13 cellular contexts compared by ENCODE assay signal in the genomic region with DNA sequence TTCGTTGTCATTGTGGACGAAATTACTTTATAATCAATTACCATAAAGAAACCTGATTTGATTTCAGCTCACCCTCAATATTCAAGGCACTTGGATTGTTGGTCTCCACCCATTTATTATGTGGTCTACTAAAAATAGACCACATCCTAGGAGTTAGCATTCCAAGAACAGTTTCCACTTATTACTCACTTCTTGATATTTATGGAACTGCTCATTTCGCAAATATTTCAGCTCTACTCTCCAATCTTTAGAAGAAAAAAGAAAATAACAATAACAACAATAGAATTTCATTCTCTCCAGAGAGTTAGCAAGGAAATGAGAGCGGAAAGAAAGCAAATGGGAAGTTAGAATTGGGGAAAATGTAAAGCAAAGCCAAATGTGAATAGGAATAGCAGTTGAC. TPM values are rescaled to one million over a fixed set of nuclear protein-coding genes. Genes with fewer than 3 reads are reported as not detected.
A peak's percentile ranks its signal among the peaks of the same experiment; 100 is the strongest.
DNase-seq lines count a peak whose midpoint lies in the region; ATAC-seq and TF ChIP-seq lines count a peak whose summit lies in the region.
"Had no signal": no experiment of that assay in that cellular context is flagged by ENCODE, and none has a peak within 500 bp of the region (broad histone marks: within the 10 kb centered on the region; RNA-seq: fewer than 3 reads in every experiment).

No MANE protein-coding gene starts in this region.

- H4K20me1 ChIP-seq in OCI-LY7 (ENCODE audit: insufficient read depth, low read length) (no peaks in the 10 kb centered on the region), MM.1S (ENCODE audit: insufficient read depth, low read length) (no peaks in the 10 kb centered on the region)

- peaks cover 3% of the 10 kb centered on the region for H3K79me1 ChIP-seq in mesenchymal stem cell (replicated peaks; ENCODE audit: low read length, poor library complexity, severe bottlenecking)

- intact Hi-C loops in OCI-LY7 (cut with micrococcal nuclease; ENCODE audit: unreplicated experiment): loop anchor here (10.0 kb wide), 1 partner anchor 108 kb away; no protein-coding TSS in a partner anchor

- H3K4me2 ChIP-seq in mesenchymal stem cell (ENCODE audit: low read length, poor library complexity, severe bottlenecking) (no peak overlapping the region), OCI-LY7 (ENCODE audit: low read length) (no peak overlapping the region), MM.1S (ENCODE audit: low read depth, low read length) (no peak overlapping the region)

- no peak overlapping the region for H3K23ac ChIP-seq in mesenchymal stem cell (ENCODE audit: low read length in 2 of 2)

- H3K27ac ChIP-seq in AG04450 (ENCODE audit: low read depth, low read length) (no peak overlapping the region), caudate nucleus (ENCODE audit: low read depth, low read length) (peak overlapping the region; percentile 64), mesenchymal stem cell (ENCODE audit: low read length, poor library complexity, severe bottlenecking) (peak overlapping the region; percentile 74), OCI-LY7 (ENCODE audit: low read depth, low read length, poor library complexity, severe bottlenecking) (no peak overlapping the region), MM.1S (ENCODE audit: low read length) (no peak overlapping the region)
- H3K27ac ChIP-seq: stomach had no signal

- H3K27me3 ChIP-seq in AG04450 (ENCODE audit: control insufficient read depth, insufficient read depth, low read length): no peaks in the 10 kb centered on the region
- no peaks in the 10 kb centered on the region for H3K27me3 ChIP-seq in mesenchymal stem cell (ENCODE audit: control insufficient read depth in 1 of 2, insufficient read depth in 1 of 2, low read length in 2 of 2)
- H3K27me3 ChIP-seq in MM.1S (replicated peaks; ENCODE audit: insufficient read depth, low read length): no peaks in the 10 kb centered on the region
- H3K27me3 ChIP-seq: stomach had no signal

- H2AK5ac ChIP-seq in mesenchymal stem cell (ENCODE audit: low read length, severe bottlenecking): no peak overlapping the region

- ATAC-seq in stimulated activated naive CD8-positive, alpha-beta T cell treated with anti-CD3 and anti-CD28 coated beads, Interleukin-15, amount 100 ng/mL, for 72 hours: no peak
- no peak for ATAC-seq in HG02852 (IDR thresholded peaks at IDR 0.05; ENCODE audit: unreplicated experiment)
- ATAC-seq: effector memory CD8-positive, alpha-beta T cell had no signal

- no peak overlapping the region for H4K91ac ChIP-seq in mesenchymal stem cell (ENCODE audit: low read length)

- no peak overlapping the region for H4K8ac ChIP-seq in mesenchymal stem cell (ENCODE audit: low read length)

- no peak overlapping the region for H2BK12ac ChIP-seq in mesenchymal stem cell (ENCODE audit: low read length in 2 of 2)

- POLR2A ChIA-PET in AG04450 (lab: Yijun Ruan, JAX): interaction anchor here (1.6 kb wide), 1 partner anchor 16 kb away, joined by 3 read pairs; no protein-coding TSS in a partner anchor
- POLR2A ChIA-PET in OCI-LY7 (lab: Charles Lee): interaction anchor here (0.6 to 0.8 kb wide), 3 partner anchors 22 to 410 kb away, joined by 3 to 4 read pairs (median 3); no protein-coding TSS in a partner anchor

- H3K4me1 Mint-ChIP-seq in stimulated activated naive CD8-positive, alpha-beta T cell treated with anti-CD3 and anti-CD28 coated beads, Interleukin-15, amount 100 ng/mL, for 72 hours: peaks cover 6% of the 10 kb centered on the region

- H3K4me1 ChIP-seq in mesenchymal stem cell (ENCODE audit: control insufficient read depth, insufficient read depth, low read depth, low read length) (peaks cover 3% of the 10 kb centered on the region), OCI-LY7 (ENCODE audit: insufficient read depth, low read length, poor library complexity, severe bottlenecking) (no peaks in the 10 kb centered on the region), MM.1S (ENCODE audit: low read length) (no peaks in the 10 kb centered on the region)

- no peak overlapping the region for H3K4me3 Mint-ChIP-seq in stimulated activated naive CD8-positive, alpha-beta T cell treated with anti-CD3 and anti-CD28 coated beads, Interleukin-15, amount 100 ng/mL, for 72 hours
- H3K4me3 Mint-ChIP-seq: activated T-helper 1 cell treated with anti-CD3 and anti-CD28 coated beads, Interleukin-12 subunit alpha, Interleukin-12 subunit beta, Interleukin-2, Interleukin-4 antibody, amounts not matched to agents 30 ng/mL and 10 ng/mL and 1 ng/mL, durations not matched to agents 14 hours and 24 hours and 36 hours; CD4-positive, CD25-positive, alpha-beta regulatory T cell; effector memory CD8-positive, alpha-beta T cell had no signal

- WGBS in mesenchymal stem cell: 27% methylated on average over 3 of the region's 4 CpGs

- BruUV-seq in OCI-LY7 (replicated peaks; lab: Mats Ljungman, UMichigan): no TSS peak

- no peak overlapping the region for H2BK120ac ChIP-seq in mesenchymal stem cell (ENCODE audit: low read depth, low read length)

- peaks cover 0 to 8% of the 10 kb centered on the region in 2 donors for H3K9me3 Mint-ChIP-seq in stimulated activated naive CD8-positive, alpha-beta T cell treated with anti-CD3 and anti-CD28 coated beads, Interleukin-15, amount 100 ng/mL, for 72 hours
- H3K9me3 Mint-ChIP-seq: activated T-helper 1 cell treated with anti-CD3 and anti-CD28 coated beads, Interleukin-12 subunit alpha, Interleukin-12 subunit beta, Interleukin-2, Interleukin-4 antibody, amounts not matched to agents 30 ng/mL and 10 ng/mL and 1 ng/mL, durations not matched to agents 14 hours and 24 hours and 36 hours; effector memory CD8-positive, alpha-beta T cell had no signal

- H2AFZ ChIP-seq in mesenchymal stem cell (ENCODE audit: low read depth, low read length) (no peak overlapping the region), OCI-LY7 (ENCODE audit: low read length) (no peak overlapping the region), MM.1S (ENCODE audit: low read length) (no peak overlapping the region)

- DNase-seq in AG04450 (ENCODE audit: low read depth, low spot score) (peak; percentile 50), LoVo (ENCODE audit: low spot score) (peak; percentile 63), caudate nucleus (lab: John Stamatoyannopoulos, UW) (no peak), mesenchymal stem cell (peak; percentile 79), OCI-LY7 (ENCODE audit: low spot score) (no peak), MM.1S (no peak)
- DNase-seq in stimulated activated naive CD8-positive, alpha-beta T cell treated with anti-CD3 and anti-CD28 coated beads, Interleukin-15, amount 100 ng/mL, for 72 hours: no peak
- DNase-seq: CD4-positive, CD25-positive, alpha-beta regulatory T cell; effector memory CD8-positive, alpha-beta T cell; MV-4-11; stomach had no signal

- H3K9me2 ChIP-seq in OCI-LY7 (ENCODE audit: insufficient read depth, low read length): no peaks in the 10 kb centered on the region
- H3K9me2 ChIP-seq in MM.1S (replicated peaks; ENCODE audit: insufficient read depth, low read length): no peaks in the 10 kb centered on the region

- H3K9ac ChIP-seq in mesenchymal stem cell (ENCODE audit: low read length): peak overlapping the region; percentile 62
- no peak overlapping the region for H3K9ac ChIP-seq in MM.1S (ENCODE audit: low read length)

- H3K36me3 ChIP-seq in mesenchymal stem cell (ENCODE audit: control insufficient read depth in 1 of 2, insufficient read depth in 2 of 2, low read depth in 1 of 2, low read length in 2 of 2): no peaks in the 10 kb centered on the region
- no peaks in the 10 kb centered on the region for H3K36me3 ChIP-seq in OCI-LY7 (ENCODE audit: insufficient read depth, low read length)
- no peaks in the 10 kb centered on the region for H3K36me3 ChIP-seq in MM.1S (replicated peaks; ENCODE audit: insufficient read depth, low read length)
- H3K36me3 ChIP-seq: stomach had no signal

- peaks cover 2% of the 10 kb centered on the region for H3K9me3 ChIP-seq in AG04450 (ENCODE audit: control insufficient read depth, insufficient read depth, low read length)
- no peaks in the 10 kb centered on the region for H3K9me3 ChIP-seq in mesenchymal stem cell (ENCODE audit: control insufficient read depth, low read length)
- no peaks in the 10 kb centered on the region for H3K9me3 ChIP-seq in OCI-LY7 (ENCODE audit: low read length)
- no peaks in the 10 kb centered on the region for H3K9me3 ChIP-seq in MM.1S (replicated peaks; ENCODE audit: insufficient read depth, low read length)
- H3K9me3 ChIP-seq: stomach had no signal

- H3K18ac ChIP-seq in mesenchymal stem cell (ENCODE audit: low read depth in 1 of 2, low read length in 2 of 2): no peak overlapping the region

- no peak overlapping the region for H3K4ac ChIP-seq in mesenchymal stem cell (ENCODE audit: low read depth in 1 of 2, low read length in 2 of 2)

- H2BK15ac ChIP-seq in mesenchymal stem cell (ENCODE audit: low read depth, poor library complexity, severe bottlenecking): no peak overlapping the region

- no peaks in the 10 kb centered on the region for H3F3A ChIP-seq in MM.1S (ENCODE audit: insufficient read depth, low read length)

- CTCF ChIA-PET in AG04450 (lab: Charles Lee): interaction anchor here (0.7 to 8.6 kb wide), 7 partner anchors 17 to 307 kb away, joined by 3 to 232 read pairs (median 12); no protein-coding TSS in a partner anchor
- CTCF ChIA-PET in OCI-LY7 (lab: Charles Lee; ENCODE audit: unreplicated experiment): no interaction called here

- no peaks in the 10 kb centered on the region for H3K79me2 ChIP-seq in OCI-LY7 (ENCODE audit: insufficient read depth, low read depth, low read length)
- no peaks in the 10 kb centered on the region for H3K79me2 ChIP-seq in MM.1S (ENCODE audit: low read length)

- no peak for TF ChIP-seq CTCF in AG04450 (IDR thresholded peaks at IDR 0.05; ENCODE audit: low read depth, low read length)
- TF ChIP-seq CTCF in OCI-LY7 (conservative IDR thresholded peaks at IDR 0.05; ENCODE audit: low read length): no peak
- TF ChIP-seq CTCF in MM.1S (IDR thresholded peaks at IDR 0.05; ENCODE audit: low read length): no peak

- H3K4me3 ChIP-seq in AG04450 (ENCODE audit: low read depth, low read length): no peak overlapping the region
- H3K4me3 ChIP-seq in mesenchymal stem cell (ENCODE audit: insufficient read depth in 1 of 2, low read depth in 1 of 2, low read length in 2 of 2): peak overlapping the region in 1 of 2 experiments; percentile 36
- no peak overlapping the region for H3K4me3 ChIP-seq in OCI-LY7 (ENCODE audit: low read depth, low read length, poor library complexity, severe bottlenecking)
- no peak overlapping the region for H3K4me3 ChIP-seq in MM.1S (ENCODE audit: low read length)
- H3K4me3 ChIP-seq: stomach had no signal

- no peak overlapping the region for H3K27ac Mint-ChIP-seq in stimulated activated naive CD8-positive, alpha-beta T cell treated with anti-CD3 and anti-CD28 coated beads, Interleukin-15, amount 100 ng/mL, for 72 hours
- H3K27ac Mint-ChIP-seq: activated T-helper 1 cell treated with anti-CD3 and anti-CD28 coated beads, Interleukin-12 subunit alpha, Interleukin-12 subunit beta, Interleukin-2, Interleukin-4 antibody, amounts not matched to agents 30 ng/mL and 10 ng/mL and 1 ng/mL, durations not matched to agents 14 hours and 24 hours and 36 hours; CD4-positive, CD25-positive, alpha-beta regulatory T cell; effector memory CD8-positive, alpha-beta T cell had no signal

- H3K14ac ChIP-seq in mesenchymal stem cell (ENCODE audit: low read length in 2 of 2): no peak overlapping the region

- H2BK5ac ChIP-seq in mesenchymal stem cell (ENCODE audit: low read depth, low read length, poor library complexity, severe bottlenecking): no peak overlapping the region

- H3K27me3 Mint-ChIP-seq in stimulated activated naive CD8-positive, alpha-beta T cell treated with anti-CD3 and anti-CD28 coated beads, Interleukin-15, amount 100 ng/mL, for 72 hours: peaks cover 20% of the 10 kb centered on the region

RNA-seq across cellular contexts. Expression of a gene that starts 26.2 kb away (rescaled TPM):
- polyA plus RNA-seq in AG04450 (2011; rRNA removed): 171 and 242 TPM in 2 replicates
- polyA minus RNA-seq in AG04450 (2011; rRNA and poly(A)+ RNA removed): 101 and 219 TPM in 2 replicates
- polyA plus RNA-seq in mesenchymal stem cell (2013, experiment 1 of 2): 68.6 TPM
- polyA plus RNA-seq in mesenchymal stem cell (2013, experiment 2 of 2): 75.4 TPM
- total RNA-seq in OCI-LY7 (2014; rRNA removed; shearing (Covaris generic)): 37.3 and 40.5 TPM in 2 replicates
- total RNA-seq in OCI-LY7 (2022): 121 and 141 TPM in 2 replicates

Comparison
In these comparisons a context has a peak if more than half of its experiments do, and no peak if none do; other contexts are left out.
1. DNase-seq: peak in AG04450 (single experiment), LoVo (single experiment) and mesenchymal stem cell (single experiment); none in caudate nucleus (0 of 61), OCI-LY7 (single experiment), MM.1S (single experiment) and stimulated activated naive CD8-positive, alpha-beta T cell treated with anti-CD3 and anti-CD28 coated beads, Interleukin-15, amount 100 ng/mL, for 72 hours (0 of 2).
2. H3K27ac ChIP-seq: peak in caudate nucleus (single experiment) and mesenchymal stem cell (single experiment); none in AG04450 (single experiment), OCI-LY7 (single experiment) and MM.1S (single experiment).